In genomic region chr6:127907960-127908640, GRCh38 we compare ENCODE assay signal across 11 cellular contexts. TPM values are rescaled to one million over a fixed set of nuclear protein-coding genes. Genes with fewer than 3 reads are reported as not detected.
A peak's percentile ranks its signal among the peaks of the same experiment; 100 is the strongest.
DNase-seq lines count a peak whose midpoint lies in the region; ATAC-seq, FAIRE-seq and TF ChIP-seq lines count a peak whose summit lies in the region.
"Had no signal": no experiment of that assay in that cellular context is flagged by ENCODE, and none has a peak within 500 bp of the region (broad histone marks: within the 10 kb centered on the region; RNA-seq: fewer than 3 reads in every experiment).

No MANE protein-coding gene starts in this region.

- no peak overlapping the region for H3K27ac ChIP-seq in GM12878 (ENCODE audit: control insufficient read depth, insufficient read depth)
- H3K27ac ChIP-seq: vagina had no signal

- no peaks in the 10 kb centered on the region for H3K27me3 ChIP-seq in GM12878 (replicated peaks in 1 of 2; ENCODE audit: control insufficient read depth in 2 of 2, insufficient read depth in 2 of 2, low read length in 1 of 2)
- H3K27me3 ChIP-seq: vagina had no signal

- SMC1A ChIA-PET in GM12878 (lab: Charles Lee; ENCODE audit: uncharacterized antibody, unreplicated experiment), result interaction anchor here (0.7 to 2.9 kb wide), 6 partner anchors 10 to 192 kb away, joined by 3 to 14 read pairs (median 3); no protein-coding TSS in a partner anchor

- RAD21 ChIA-PET in GM12878 (lab: Charles Lee; ENCODE audit: unreplicated experiment), result interaction anchor here (1.9 kb wide), 1 partner anchor 53 kb away, joined by 7 read pairs; no protein-coding TSS in a partner anchor

- no peak for TF ChIP-seq RAD21 in GM12878 (IDR thresholded peaks at IDR 0.05; ENCODE audit: insufficient read depth, low read depth, low read length)

- peak; percentile 62 for ATAC-seq in GM18868 (IDR thresholded peaks at IDR 0.05; ENCODE audit: unreplicated experiment)
- peak; percentile 83 for ATAC-seq in GM21529 (IDR thresholded peaks at IDR 0.05; ENCODE audit: unreplicated experiment)
- peak; percentile 92 for ATAC-seq in HG03378 (IDR thresholded peaks at IDR 0.05; ENCODE audit: unreplicated experiment)
- ATAC-seq in GM12878, result peak; percentile 89

- BruUV-seq in GM12878 (replicated peaks; lab: Mats Ljungman, UMichigan), result no TSS peak

- TF ChIP-seq EP300 in GM12878 (IDR thresholded peaks at IDR 0.05; ENCODE audit: borderline replicate concordance in 1 of 2, control insufficient read depth in 1 of 2, low read depth in 2 of 2, low read length in 2 of 2), result 0 out of 4 replicates have a peak, but pooled peaks of 1 of the 2 experiments have one; percentile 31

- H3K36me3 ChIP-seq in GM12878 (ENCODE audit: control insufficient read depth in 2 of 2, insufficient read depth in 2 of 2, low read length in 1 of 2), result no peaks in the 10 kb centered on the region
- H3K36me3 ChIP-seq: vagina had no signal

- no peaks in the 10 kb centered on the region for H4K20me1 ChIP-seq in GM12878 (ENCODE audit: control insufficient read depth, insufficient read depth)

- intact Hi-C loops in GM12878 (cut with micrococcal nuclease; ENCODE audit: unreplicated experiment) (no loop called here), posterior cingulate gyrus (cut with DNase I) (no loop called here)

- H3K79me2 ChIP-seq in GM12878 (ENCODE audit: control insufficient read depth, insufficient read depth, low read length), result no peaks in the 10 kb centered on the region

- 0 out of 2 replicates have a peak overlapping the region, but pooled peaks have one; percentile 21 for H3K4me3 ChIP-seq in GM12878
- H3K4me3 ChIP-seq: vagina had no signal

- FAIRE-seq in GM12878 (lab: Jason Lieb, UNC), result peak; percentile 56
- FAIRE-seq: TTC549 had no signal

- POLR2A ChIA-PET in GM12878 (lab: Charles Lee), result no interaction called here

- WGBS in GM12878 (ENCODE audit: insufficient coverage, insufficient replicate concordance, low lambda C conversion rate, missing lambda C conversion rate), result under 1% methylated on average over 7 of the region's 7 CpGs

- H3K4me2 ChIP-seq in GM12878 (ENCODE audit: control insufficient read depth, insufficient read depth), result peak overlapping the region; percentile 64; the same call in 1 of the 2 replicates

- no peaks in the 10 kb centered on the region; the same call in 1 of the 3 replicates for H3K9me3 ChIP-seq in GM12878 (replicated peaks; ENCODE audit: control insufficient read depth, insufficient read depth, low read length)
- H3K9me3 ChIP-seq: vagina had no signal

- no peak for TF ChIP-seq CTCF in GM12878 (IDR thresholded peaks at IDR 0.05 in 2 of 3, conservative IDR thresholded peaks at IDR 0.05 in 1 of 3; ENCODE audit: control insufficient read depth in 2 of 3, extremely low read depth in 1 of 3, insufficient read depth in 1 of 3, low read depth in 3 of 3, low read length in 3 of 3)

- H3K4me1 ChIP-seq in GM12878 (ENCODE audit: control insufficient read depth, insufficient read depth, low read length), result no peaks in the 10 kb centered on the region
- H3K4me1 ChIP-seq: vagina had no signal

- no peak for TF ChIP-seq POLR2A in GM12878 (IDR thresholded peaks at IDR 0.05; ENCODE audit: low read depth, low read length)

- no peak overlapping the region for H3K9ac ChIP-seq in GM12878 (ENCODE audit: control insufficient read depth, insufficient read depth, low read length)

- DNase-seq in GM12878 (ENCODE audit: low read depth, low spot score) (peak; percentile 21), hippocampal formation (lab: John Stamatoyannopoulos, UW) (no peak), DMS 273 treated with DMSO at 0.1 percent for 48 hours (lab: John Stamatoyannopoulos, UW) (no peak), posterior cingulate gyrus (no peak), NCI-H2227 treated with DMSO at 0.1 percent for 48 hours (lab: John Stamatoyannopoulos, UW) (no peak)
- DNase-seq: NCI-H446 had no signal

- CTCF ChIA-PET in GM12878 (lab: Yijun Ruan, JAX), result interaction anchor here (1.0 to 1.3 kb wide), 3 partner anchors 14 to 53 kb away, joined by 3 to 5 read pairs (median 3); no protein-coding TSS in a partner anchor

- peak overlapping the region; percentile 51 for H2AFZ ChIP-seq in GM12878 (ENCODE audit: control insufficient read depth, low read depth, low read length)

- in situ Hi-C loops in GM12878 (cut with MboI), result no loop called here

TF ChIP-seq in GM12878, 131 proteins besides CTCF, POLR2A, EP300 and RAD21 (continues in another document):
- TF ChIP-seq ATF7 (IDR thresholded peaks at IDR 0.05; ENCODE audit: low read depth) (0 out of 2 replicates have a peak, but pooled peaks have one; percentile 17), MYB (IDR thresholded peaks at IDR 0.05; ENCODE audit: borderline replicate concordance, low read depth, low read length) (no peak), MEF2A (IDR thresholded peaks at IDR 0.05; ENCODE audit: insufficient read depth, low read depth, low read length) (no peak), ZNF24 (IDR thresholded peaks at IDR 0.05) (0 out of 2 replicates have a peak, but pooled peaks have one; percentile 29), ZBTB11 (CRISPR knock-in tag; IDR thresholded peaks at IDR 0.05) (no peak), NR2C2 (IDR thresholded peaks at IDR 0.05; ENCODE audit: borderline replicate concordance, control insufficient read depth, insufficient read length, low read depth) (no peak), MYC (IDR thresholded peaks at IDR 0.05; ENCODE audit: insufficient read depth, insufficient read length, insufficient replicate concordance, low read length, severe bottlenecking) (no peak), FOS (IDR thresholded peaks at IDR 0.05; ENCODE audit: borderline replicate concordance, extremely low read depth, insufficient read length) (no peak), CREM (IDR thresholded peaks at IDR 0.05; ENCODE audit: low read depth) (no peak), SKIL (IDR thresholded peaks at IDR 0.05; ENCODE audit: low read depth, poor library complexity, severe bottlenecking) (no peak), DPF2 (IDR thresholded peaks at IDR 0.05) (peak; percentile 51; the same call in 1 of the 2 replicates), YY1 (IDR thresholded peaks at IDR 0.05; ENCODE audit: low read depth, low read length) (no peak), STAT1 (conservative IDR thresholded peaks at IDR 0.05) (no peak), NRF1 (conservative IDR thresholded peaks at IDR 0.05; ENCODE audit: low read depth, low read length) (no peak)

RNA-seq across cellular contexts. Expression of gene THEMIS, which starts 7.2 kb away (rescaled TPM):
- total RNA-seq in GM12878 (2013; cell fraction: nucleolus; rRNA removed), result not detected in 2 replicates
- total RNA-seq in GM12878 (2014; rRNA removed) (not detected in 2 replicates), GM12878 (2014; rRNA removed; fragmentation: Illumina TruSeq; extraction: Trizol) (0.05 TPM in 1 of 2 replicates, not detected in the other), GM12878 (2021) (0.08 TPM in 1 of 2 replicates, not detected in the other)
- not detected for polyA plus RNA-seq in GM12878 (2011; ENCODE audit: low read depth)
- polyA plus RNA-seq in GM12878 (2011; rRNA removed) (1.5 and 2.7 TPM in 2 replicates), GM12878 (2014; fragmentation: Illumina TruSeq; extraction: Trizol) (not detected in 2 replicates), GM12878 (2014; fragmentation: Nextera tagmentation; extraction: Ambion mirVana) (under 1 TPM in 1 of 2 experiments, not detected in 1; 0.06 TPM), GM12878 (2014; rRNA removed) (not detected in 2 replicates), GM12878 (2016; fragmentation: Nextera tagmentation; extraction: Ambion mirVana) (under 1 TPM in 1 of 2 experiments, not detected in 1; 0.08 TPM)
- 0.48 and 0.85 TPM in 2 replicates for polyA plus RNA-seq in GM12878 (2011; cell fraction: cytosol; rRNA removed)
- 1.1 and 1.2 TPM in 2 replicates for polyA plus RNA-seq in GM12878 (2011; cell fraction: nucleus; rRNA removed)
- 0.05 and 0.07 TPM in 2 replicates for polyA plus RNA-seq in GM12878 (2012)
- polyA minus RNA-seq in GM12878 (2011; rRNA and poly(A)+ RNA removed), result 1.9 TPM in 2 replicates
- 0.80 and 2.7 TPM in 2 replicates for polyA minus RNA-seq in GM12878 (2011; cell fraction: cytosol; rRNA and poly(A)+ RNA removed)
- 4.6 and 5.2 TPM in 2 replicates for polyA minus RNA-seq in GM12878 (2011; cell fraction: nucleus; rRNA and poly(A)+ RNA removed)
